Comparison of ENCODE assay signal across 8 cellular contexts in genomic region chr22:25494774-25495173, GRCh38.
DNase-seq lines count a peak whose midpoint lies in the region; ATAC-seq and TF ChIP-seq lines count a peak whose summit lies in the region.

No MANE protein-coding gene starts in this region.

- H3K27me3 Mint-ChIP-seq in endothelial cell (ENCODE audit: unreplicated experiment): peaks cover 3% of the 10 kb centered on the region
- H3K27me3 Mint-ChIP-seq in naive thymus-derived CD8-positive, alpha-beta T cell: peaks cover 0 to 22% (median 12%) of the 10 kb centered on the region in 5 donors

- no peak for TF ChIP-seq CTCF in endothelial cell (IDR thresholded peaks at IDR 0.05; ENCODE audit: unreplicated experiment)

- H3K9me3 Mint-ChIP-seq in endothelial cell (ENCODE audit: unreplicated experiment): no peaks in the 10 kb centered on the region
- H3K9me3 Mint-ChIP-seq in naive thymus-derived CD8-positive, alpha-beta T cell: peaks cover 0 to 4% (median 0%) of the 10 kb centered on the region in 9 donors

- H3K36me3 Mint-ChIP-seq in endothelial cell (ENCODE audit: low read depth, unreplicated experiment): peaks cover 14% of the 10 kb centered on the region
- peaks cover 6 to 17% (median 10%) of the 10 kb centered on the region in 3 donors for H3K36me3 Mint-ChIP-seq in naive thymus-derived CD8-positive, alpha-beta T cell

- H3K27ac Mint-ChIP-seq in endothelial cell (ENCODE audit: unreplicated experiment): no peak overlapping the region
- H3K27ac Mint-ChIP-seq in naive thymus-derived CD8-positive, alpha-beta T cell: peak overlapping the region in 2 of 10 donors; percentile 17 to 53

- DNase-seq in endothelial cell (ENCODE audit: low spot score) (no peak), COLO668 (lab: John Stamatoyannopoulos, UW; ENCODE audit: unreplicated experiment) (no peak), NCI-H1694 treated with DMSO at 0.1 percent for 48 hours (lab: John Stamatoyannopoulos, UW) (no peak)
- no peak for DNase-seq in activated naive CD4-positive, alpha-beta T cell (lab: John Stamatoyannopoulos, UW)
- no peak for DNase-seq in naive thymus-derived CD8-positive, alpha-beta T cell

- POLR2A ChIA-PET in naive thymus-derived CD8-positive, alpha-beta T cell (lab: Charles Lee): no interaction called here

- peaks cover 6% of the 10 kb centered on the region for H3K4me1 Mint-ChIP-seq in endothelial cell (ENCODE audit: unreplicated experiment)
- H3K4me1 Mint-ChIP-seq in naive thymus-derived CD8-positive, alpha-beta T cell: peaks cover 0 to 2% (median 0%) of the 10 kb centered on the region in 4 donors

- ATAC-seq in GM18508 (IDR thresholded peaks at IDR 0.05; ENCODE audit: insufficient read depth, unreplicated experiment) (peak; percentile 61), GM21526 (IDR thresholded peaks at IDR 0.05; ENCODE audit: low FRiP score, unreplicated experiment) (peak; percentile 74), HG03575 (IDR thresholded peaks at IDR 0.05; ENCODE audit: extremely low read depth, insufficient number of reproducible peaks, low FRiP score, unreplicated experiment) (peak; percentile 51)
- no peak for ATAC-seq in naive thymus-derived CD8-positive, alpha-beta T cell

- peak overlapping the region; percentile 49 for H3K4me3 Mint-ChIP-seq in endothelial cell (ENCODE audit: unreplicated experiment)
- H3K4me3 Mint-ChIP-seq in naive thymus-derived CD8-positive, alpha-beta T cell: no peak overlapping the region

Comparison
In these comparisons a context has a peak if more than half of its experiments do, and no peak if none do; other contexts are left out.
1. ATAC-seq: peak in GM18508 (single experiment), GM21526 (single experiment) and HG03575 (single experiment); none in naive thymus-derived CD8-positive, alpha-beta T cell (0 of 2).